In genomic region chr10:131176324-131176723, GRCh38 we compare ENCODE assay signal across 1 cellular context.
TF ChIP-seq lines count a peak whose summit lies in the region.

No MANE protein-coding gene starts in this region.

TF ChIP-seq in HepG2, 621 proteins besides CTCF, POLR2A, EP300 and RAD21:
- peak; percentile 100 for TF ChIP-seq MNT (IDR thresholded peaks at IDR 0.05)
